ENCODE assay signal across 23 cellular contexts in the genomic region with DNA sequence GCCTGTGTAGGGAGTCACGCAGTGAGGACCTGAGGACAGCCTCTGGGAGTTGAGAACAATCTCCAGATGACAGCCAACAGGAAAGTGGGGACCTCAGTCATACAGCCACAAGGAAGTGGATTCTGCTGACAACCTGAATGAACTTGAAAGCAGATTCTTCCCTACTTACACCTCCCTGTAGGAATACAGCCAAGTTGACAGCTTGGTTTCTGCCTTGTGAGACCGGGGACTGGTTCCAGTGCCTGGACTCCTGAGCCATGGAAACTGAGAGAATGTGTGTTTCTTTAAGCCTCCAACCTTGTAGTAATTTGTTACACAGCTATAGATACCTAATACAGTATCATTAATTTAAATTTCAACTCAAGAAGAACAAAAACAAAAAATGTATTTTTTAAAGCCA.
DNase-seq lines count a peak whose midpoint lies in the region; ATAC-seq, FAIRE-seq and TF ChIP-seq lines count a peak whose summit lies in the region.
"Had no signal": no experiment of that assay in that cellular context is flagged by ENCODE, and none has a peak within 500 bp of the region (broad histone marks: within the 10 kb centered on the region; RNA-seq: fewer than 3 reads in every experiment).

No MANE protein-coding gene starts in this region.

- DNase-seq in A549 (ENCODE audit: low read depth in 1 of 2, low spot score in 1 of 2) (no peak), astrocyte (ENCODE audit: low read depth) (no peak), cerebellum (ENCODE audit: low spot score) (peak; percentile 21), keratinocyte (ENCODE audit: low read depth, low spot score) (no peak), RWPE1 (ENCODE audit: low spot score) (no peak)
- no peak for DNase-seq in activated naive CD4-positive, alpha-beta T cell treated with Interleukin-2 at 50 U/mL for 16 hours
- no peak for DNase-seq in activated CD4-positive, alpha-beta memory T cell treated with anti-CD3 and anti-CD28 coated beads, Interleukin-2, amount 10 ng/mL, durations not matched to agents 7 days and 5 days
- DNase-seq: ACHN; BE2C; CD4-positive, alpha-beta memory T cell; CD4-positive, CD25-positive, alpha-beta regulatory T cell; CD8-positive, alpha-beta memory T cell; COR-L47; DMS 273 treated with DMSO at 0.1 percent for 48 hours; DMS153; DMS79 treated with DMSO at 0.1 percent for 48 hours; GDM1 had no signal

- H3K4me2 ChIP-seq in A549, result no peak overlapping the region
- no peak overlapping the region for H3K4me2 ChIP-seq in astrocyte (ENCODE audit: low read length)
- H3K4me2 ChIP-seq in keratinocyte (ENCODE audit: control insufficient read depth, extremely low read depth, insufficient read depth, low read depth, low read length), result no peak overlapping the region
- H3K4me2 ChIP-seq: BLaER1 had no signal

- no peaks in the 10 kb centered on the region for H3K9me3 ChIP-seq in A549
- H3K9me3 ChIP-seq in astrocyte (ENCODE audit: insufficient read depth, low read depth, low read length), result no peaks in the 10 kb centered on the region
- H3K9me3 ChIP-seq in keratinocyte (ENCODE audit: control insufficient read depth, low read depth, low read length), result no peaks in the 10 kb centered on the region
- H3K9me3 ChIP-seq: BE2C, BLaER1 had no signal

- CTCF ChIA-PET in A549 (lab: Yijun Ruan, JAX) (interaction anchor here (2.0 kb wide), 1 partner anchor 7 kb away, joined by 9 read pairs; no protein-coding TSS in a partner anchor), RWPE1 (lab: Yijun Ruan, JAX) (interaction anchor here (1.1 kb wide), 1 partner anchor 952 kb away, joined by 3 read pairs; no protein-coding TSS in a partner anchor)
- CTCF ChIA-PET in activated CD4-positive, alpha-beta memory T cell treated with anti-CD3 and anti-CD28 coated beads, Interleukin-2, amount 10 ng/mL, durations not matched to agents 7 days and 5 days (lab: Charles Lee), result no interaction called here

- H3K9ac ChIP-seq in astrocyte (ENCODE audit: low read length) (no peak overlapping the region), keratinocyte (ENCODE audit: control insufficient read depth, extremely low read depth, insufficient read depth, low read length) (no peak overlapping the region)
- H3K9ac ChIP-seq: BLaER1 had no signal

- no peaks in the 10 kb centered on the region for H3K9me3 Mint-ChIP-seq in astrocyte (ENCODE audit: unreplicated experiment)
- no peaks in the 10 kb centered on the region for H3K9me3 Mint-ChIP-seq in activated CD4-positive, alpha-beta memory T cell treated with anti-CD3 and anti-CD28 coated beads, Interleukin-2, amount 10 ng/mL, durations not matched to agents 7 days and 5 days
- H3K9me3 Mint-ChIP-seq: CD14-positive monocyte; CD4-positive, alpha-beta memory T cell; CD4-positive, CD25-positive, alpha-beta regulatory T cell; CD8-positive, alpha-beta memory T cell had no signal

- ATAC-seq in A549, result no peak
- ATAC-seq: GM12878 had no signal

- H3K4me3 Mint-ChIP-seq in astrocyte (ENCODE audit: unreplicated experiment), result no peak overlapping the region
- no peak overlapping the region for H3K4me3 Mint-ChIP-seq in activated CD4-positive, alpha-beta memory T cell treated with anti-CD3 and anti-CD28 coated beads, Interleukin-2, amount 10 ng/mL, durations not matched to agents 7 days and 5 days
- H3K4me3 Mint-ChIP-seq: CD14-positive monocyte; CD4-positive, alpha-beta memory T cell; CD4-positive, CD25-positive, alpha-beta regulatory T cell; CD8-positive, alpha-beta memory T cell had no signal

- FAIRE-seq in A549 (lab: Jason Lieb, UNC) (peak; percentile 91), astrocyte (lab: Jason Lieb, UNC) (peak; percentile 75), keratinocyte (lab: Jason Lieb, UNC) (no peak)
- FAIRE-seq: GM12878, GM12892, GM18507 had no signal

- H3K27me3 ChIP-seq in astrocyte (ENCODE audit: insufficient read depth, low read length) (no peaks in the 10 kb centered on the region), keratinocyte (ENCODE audit: control insufficient read depth, extremely low read depth, insufficient read depth, low read length) (no peaks in the 10 kb centered on the region)
- H3K27me3 ChIP-seq: BE2C, BLaER1 had no signal

- TF ChIP-seq RAD21 in A549 (conservative IDR thresholded peaks at IDR 0.05 in 1 of 2, IDR thresholded peaks at IDR 0.05 in 1 of 2), result no peak

- H2AFZ ChIP-seq in astrocyte (ENCODE audit: low read depth, low read length) (no peak overlapping the region), keratinocyte (ENCODE audit: control insufficient read depth, low read length) (peak overlapping the region; percentile 32)

- WGBS in A549 (ENCODE audit: missing lambda C conversion rate), result 76% methylated on average over 2 of the region's 2 CpGs

- dilution Hi-C loops in keratinocyte (cut with MboI; ENCODE audit: extremely low pct_ligation_motif_present, low sequenced_read_pairs), result no loop called here

- no peak overlapping the region for H3K27ac Mint-ChIP-seq in astrocyte (ENCODE audit: unreplicated experiment)
- H3K27ac Mint-ChIP-seq in activated CD4-positive, alpha-beta memory T cell treated with anti-CD3 and anti-CD28 coated beads, Interleukin-2, amount 10 ng/mL, durations not matched to agents 7 days and 5 days, result no peak overlapping the region
- H3K27ac Mint-ChIP-seq: CD4-positive, alpha-beta memory T cell; CD4-positive, CD25-positive, alpha-beta regulatory T cell; CD8-positive, alpha-beta memory T cell had no signal

- no peak for TF ChIP-seq EP300 in A549 (IDR thresholded peaks at IDR 0.05)

- H3K27ac ChIP-seq in A549 (no peak overlapping the region), astrocyte (ENCODE audit: low read depth, low read length) (no peak overlapping the region), keratinocyte (ENCODE audit: control insufficient read depth, insufficient read depth, low read length) (no peak overlapping the region), RWPE1 (no peak overlapping the region)
- H3K27ac ChIP-seq: 22Rv1, BLaER1 had no signal

- no peak for TF ChIP-seq POLR2A in A549 (IDR thresholded peaks at IDR 0.05; ENCODE audit: low read length)

- H3K4me1 ChIP-seq in A549 (0 out of 3 replicates have a peak, but pooled peaks cover 5% of the 10 kb centered on the region), astrocyte (ENCODE audit: insufficient read depth, low read length) (no peaks in the 10 kb centered on the region), keratinocyte (ENCODE audit: control insufficient read depth, extremely low read depth, insufficient read depth, low read length) (no peaks in the 10 kb centered on the region)
- H3K4me1 ChIP-seq: BE2C had no signal

- POLR2A ChIA-PET in A549 (lab: Yijun Ruan, JAX), result no interaction called here
- POLR2A ChIA-PET in RWPE1 (lab: Yijun Ruan, JAX; ENCODE audit: low non-redundant PET), result no interaction called here
- POLR2A ChIA-PET in activated CD4-positive, alpha-beta memory T cell treated with anti-CD3 and anti-CD28 coated beads, Interleukin-2, amount 10 ng/mL, durations not matched to agents 7 days and 5 days (lab: Charles Lee), result no interaction called here

- no peaks in the 10 kb centered on the region for H3K79me2 ChIP-seq in astrocyte (ENCODE audit: insufficient read depth, low read length)
- H3K79me2 ChIP-seq in keratinocyte (ENCODE audit: control insufficient read depth, insufficient read depth, low read length), result no peaks in the 10 kb centered on the region

- H3K4me3 ChIP-seq in A549, result no peak overlapping the region
- no peak overlapping the region for H3K4me3 ChIP-seq in astrocyte (ENCODE audit: insufficient read depth, low read depth, low read length)
- H3K4me3 ChIP-seq in keratinocyte (ENCODE audit: control insufficient read depth in 2 of 3, extremely low read depth in 1 of 3, insufficient read depth in 2 of 3, low read depth in 1 of 3, low read length in 3 of 3), result no peak overlapping the region
- H3K4me3 ChIP-seq: BLaER1, GM12878 had no signal

- TF ChIP-seq CTCF in A549 (IDR thresholded peaks at IDR 0.05) (no peak), astrocyte (IDR thresholded peaks at IDR 0.05; ENCODE audit: insufficient read depth, low read depth, low read length) (no peak), keratinocyte (optimal IDR thresholded peaks at IDR 0.05 in 1 of 3, IDR thresholded peaks at IDR 0.05 in 1 of 3, conservative IDR thresholded peaks at IDR 0.05 in 1 of 3; ENCODE audit: extremely low read depth in 1 of 3, insufficient read depth in 2 of 3, low read length in 3 of 3) (no peak), RWPE1 (conservative IDR thresholded peaks at IDR 0.05; ENCODE audit: low read depth) (no peak)

- H4K20me1 ChIP-seq in astrocyte (ENCODE audit: insufficient read depth, low read length) (no peaks in the 10 kb centered on the region), keratinocyte (ENCODE audit: control insufficient read depth, extremely low read depth, insufficient read depth, low read length) (no peaks in the 10 kb centered on the region)
- H4K20me1 ChIP-seq: BLaER1 had no signal

- H3K36me3 ChIP-seq in astrocyte (ENCODE audit: insufficient read depth, low read length), result no peaks in the 10 kb centered on the region
- no peaks in the 10 kb centered on the region for H3K36me3 ChIP-seq in keratinocyte (ENCODE audit: control insufficient read depth in 2 of 2, extremely low read depth in 1 of 2, insufficient read depth in 2 of 2, low read length in 2 of 2)
- H3K36me3 ChIP-seq: BE2C, BLaER1 had no signal

- H3K9me1 ChIP-seq in keratinocyte (ENCODE audit: control insufficient read depth, extremely low read depth, insufficient read depth, low read length), result no peaks in the 10 kb centered on the region

- H3K27me3 Mint-ChIP-seq in astrocyte (ENCODE audit: low read depth, unreplicated experiment), result no peaks in the 10 kb centered on the region
- H3K27me3 Mint-ChIP-seq in activated CD4-positive, alpha-beta memory T cell treated with anti-CD3 and anti-CD28 coated beads, Interleukin-2, amount 10 ng/mL, durations not matched to agents 7 days and 5 days, result no peaks in the 10 kb centered on the region
- H3K27me3 Mint-ChIP-seq: CD4-positive, alpha-beta memory T cell; CD4-positive, CD25-positive, alpha-beta regulatory T cell had no signal

- no peaks in the 10 kb centered on the region for H3K4me1 Mint-ChIP-seq in astrocyte (ENCODE audit: low read depth, unreplicated experiment)
- H3K4me1 Mint-ChIP-seq in activated CD4-positive, alpha-beta memory T cell treated with anti-CD3 and anti-CD28 coated beads, Interleukin-2, amount 10 ng/mL, durations not matched to agents 7 days and 5 days, result no peaks in the 10 kb centered on the region
- H3K4me1 Mint-ChIP-seq: CD14-positive monocyte; CD4-positive, alpha-beta memory T cell; CD8-positive, alpha-beta memory T cell had no signal

- H3K36me3 Mint-ChIP-seq in astrocyte (ENCODE audit: low read depth, unreplicated experiment), result no peaks in the 10 kb centered on the region
- no peaks in the 10 kb centered on the region for H3K36me3 Mint-ChIP-seq in activated CD4-positive, alpha-beta memory T cell treated with anti-CD3 and anti-CD28 coated beads, Interleukin-2, amount 10 ng/mL, durations not matched to agents 7 days and 5 days (ENCODE audit: low read depth)
- H3K36me3 Mint-ChIP-seq: CD14-positive monocyte; CD4-positive, alpha-beta memory T cell; CD4-positive, CD25-positive, alpha-beta regulatory T cell; CD8-positive, alpha-beta memory T cell had no signal

TF ChIP-seq in A549, 52 proteins besides CTCF, POLR2A, EP300 and RAD21 (continues in another document):
- TF ChIP-seq TP53 (CRISPR knock-in tag; IDR thresholded peaks at IDR 0.05) (no peak), KDM1A (IDR thresholded peaks at IDR 0.05; ENCODE audit: low read depth) (no peak), MAZ (IDR thresholded peaks at IDR 0.05; ENCODE audit: borderline replicate concordance, low read depth, low read length) (no peak), BHLHE40 (IDR thresholded peaks at IDR 0.05; ENCODE audit: low read depth, low read length) (no peak)
